Comparison of ENCODE assay signal across 8 cellular contexts in the genomic region with DNA sequence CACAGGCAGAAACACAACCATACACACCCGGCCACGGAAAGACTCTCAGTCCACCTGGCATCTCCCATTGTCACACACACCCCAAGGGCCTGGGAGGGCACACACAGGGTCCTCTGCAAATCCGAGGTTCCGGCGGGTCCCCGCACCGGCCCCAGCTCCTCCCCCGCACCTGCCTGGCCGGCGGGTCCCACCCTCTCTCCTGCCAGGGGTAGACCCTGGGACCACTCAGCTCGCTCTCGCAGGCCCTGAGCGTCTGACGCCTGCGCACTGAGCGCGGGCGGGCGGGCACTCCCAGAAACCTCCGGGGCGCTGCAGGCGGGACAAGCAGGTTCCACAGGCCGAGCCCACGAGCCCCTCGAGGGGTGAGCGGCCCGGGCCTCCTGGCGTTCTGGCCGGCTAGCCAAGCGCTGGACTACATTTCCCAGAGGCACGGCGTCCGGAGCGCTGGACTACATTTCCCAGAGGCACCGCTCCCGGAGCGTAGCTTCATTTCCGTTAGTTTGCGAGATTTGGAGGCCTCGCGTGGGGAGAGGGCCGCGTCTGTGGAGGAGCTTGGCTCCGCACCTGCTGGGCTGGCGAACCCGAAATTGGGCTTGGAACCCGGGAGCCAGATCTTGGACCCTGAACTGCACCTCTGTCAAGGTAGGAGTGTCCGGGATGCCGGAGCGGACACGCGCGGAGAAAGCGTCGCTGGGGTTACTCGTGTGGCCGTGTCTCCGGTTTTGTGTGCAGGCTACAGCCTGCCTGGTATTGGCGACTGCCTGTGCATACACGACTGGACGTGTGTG. TPM values are rescaled to one million over a fixed set of nuclear protein-coding genes. Genes with fewer than 3 reads are reported as not detected.
DNase-seq lines count a peak whose midpoint lies in the region; ATAC-seq and TF ChIP-seq lines count a peak whose summit lies in the region.

Gene ZNF420 (plus strand): TSS at position 505 of the 788 bp plus-strand sequence. CDS start 10,686 bp downstream, outside the sequence.

- peaks cover 9% of the 10 kb centered on the region for H3K36me3 ChIP-seq in PC-3 (ENCODE audit: low read depth, low read length)

- no peak for TF ChIP-seq CTCF in PC-3 (conservative IDR thresholded peaks at IDR 0.05; ENCODE audit: low read depth, low read length)

- peaks cover 20% of the 10 kb centered on the region for H3K79me2 ChIP-seq in PC-3 (ENCODE audit: low read length)

- no peaks in the 10 kb centered on the region for H3K4me1 ChIP-seq in PC-3 (ENCODE audit: insufficient read depth, low read length)

- H3K4me3 ChIP-seq in PC-3 (ENCODE audit: low read length): peak within 1 kb of the TSS; percentile 86

- no peak for TF ChIP-seq EP300 in Ishikawa (IDR thresholded peaks at IDR 0.05; ENCODE audit: borderline replicate concordance)

- H3K27me3 ChIP-seq in PC-3 (ENCODE audit: low read length): no peaks in the 10 kb centered on the region

- TF ChIP-seq RAD21 in Ishikawa (IDR thresholded peaks at IDR 0.05; ENCODE audit: low read depth): no peak

- peak within 1 kb of the TSS; percentile 93 for H2AFZ ChIP-seq in PC-3 (ENCODE audit: low read length)

- peak; percentile 95 for ATAC-seq in GM21529 (IDR thresholded peaks at IDR 0.05; ENCODE audit: unreplicated experiment)
- peak; percentile 95 for ATAC-seq in PC-3

- no peaks in the 10 kb centered on the region for H4K20me1 ChIP-seq in PC-3 (ENCODE audit: low read length)

- intact Hi-C loops in PC-3 (cut with micrococcal nuclease): no loop called here

- peak within 1 kb of the TSS; percentile 76 for H3K9ac ChIP-seq in PC-3 (ENCODE audit: low read length)

- H3F3A ChIP-seq in PC-3 (ENCODE audit: low read length, unreplicated experiment): no peaks in the 10 kb centered on the region

- DNase-seq in DMS114 treated with DMSO at 0.1 percent for 48 hours (lab: John Stamatoyannopoulos, UW; ENCODE audit: unreplicated experiment) (peak; percentile 94), PC-3 (peak; percentile 84), erythroblast (lab: John Stamatoyannopoulos, UW) (peak; percentile 91 to 93), mucosa of gallbladder (ENCODE audit: low spot score) (peak; percentile 96)
- peak; percentile 86 for DNase-seq in activated T-cell treated with anti-CD3 and anti-CD28 coated beads, Interleukin-2, amount 50 U/mL, for 1 hour
- DNase-seq in stimulated activated CD8-positive, alpha-beta memory T cell treated with anti-CD3 and anti-CD28 coated beads, Interleukin-4, amount 100 ng/mL, for 24 hours (ENCODE audit: low read depth): peak; percentile 83

- peak within 1 kb of the TSS; percentile 81 for H3K4me2 ChIP-seq in PC-3 (ENCODE audit: low read length)

- no peak within 1 kb of the TSS for H3K27ac ChIP-seq in PC-3 (ENCODE audit: low read length)

- POLR2A ChIA-PET in PC-3 (lab: Charles Lee; ENCODE audit: unreplicated experiment): interaction anchor here (0.6 kb wide), 1 partner anchor 228 kb away, joined by 3 read pairs; no protein-coding TSS in a partner anchor

- peaks cover 12% of the 10 kb centered on the region; the same call in 1 of the 2 replicates for H3K9me3 ChIP-seq in PC-3 (ENCODE audit: low read length)

- TF ChIP-seq POLR2A in erythroblast (IDR thresholded peaks at IDR 0.05; ENCODE audit: low read length): peak; percentile 60

- no TSS peak for BruUV-seq in PC-3 (replicated peaks; lab: Mats Ljungman, UMichigan)

- H3K9me2 ChIP-seq in PC-3 (replicated peaks; ENCODE audit: low read length): no peaks in the 10 kb centered on the region

- CTCF ChIA-PET in PC-3 (lab: Charles Lee): no interaction called here

TF ChIP-seq in Ishikawa, 13 proteins besides CTCF, POLR2A, EP300 and RAD21:
- TF ChIP-seq FOXM1 (IDR thresholded peaks at IDR 0.05; ENCODE audit: borderline replicate concordance, low read depth): no peak
- 0 out of 2 replicates have a peak, but pooled peaks have one; percentile 29 for TF ChIP-seq TAF1 (IDR thresholded peaks at IDR 0.05; ENCODE audit: low read depth)
- TF ChIP-seq MAX (IDR thresholded peaks at IDR 0.05): peak; percentile 86
- no peak for TF ChIP-seq TEAD4 (IDR thresholded peaks at IDR 0.05)
- TF ChIP-seq, protein P1, sequence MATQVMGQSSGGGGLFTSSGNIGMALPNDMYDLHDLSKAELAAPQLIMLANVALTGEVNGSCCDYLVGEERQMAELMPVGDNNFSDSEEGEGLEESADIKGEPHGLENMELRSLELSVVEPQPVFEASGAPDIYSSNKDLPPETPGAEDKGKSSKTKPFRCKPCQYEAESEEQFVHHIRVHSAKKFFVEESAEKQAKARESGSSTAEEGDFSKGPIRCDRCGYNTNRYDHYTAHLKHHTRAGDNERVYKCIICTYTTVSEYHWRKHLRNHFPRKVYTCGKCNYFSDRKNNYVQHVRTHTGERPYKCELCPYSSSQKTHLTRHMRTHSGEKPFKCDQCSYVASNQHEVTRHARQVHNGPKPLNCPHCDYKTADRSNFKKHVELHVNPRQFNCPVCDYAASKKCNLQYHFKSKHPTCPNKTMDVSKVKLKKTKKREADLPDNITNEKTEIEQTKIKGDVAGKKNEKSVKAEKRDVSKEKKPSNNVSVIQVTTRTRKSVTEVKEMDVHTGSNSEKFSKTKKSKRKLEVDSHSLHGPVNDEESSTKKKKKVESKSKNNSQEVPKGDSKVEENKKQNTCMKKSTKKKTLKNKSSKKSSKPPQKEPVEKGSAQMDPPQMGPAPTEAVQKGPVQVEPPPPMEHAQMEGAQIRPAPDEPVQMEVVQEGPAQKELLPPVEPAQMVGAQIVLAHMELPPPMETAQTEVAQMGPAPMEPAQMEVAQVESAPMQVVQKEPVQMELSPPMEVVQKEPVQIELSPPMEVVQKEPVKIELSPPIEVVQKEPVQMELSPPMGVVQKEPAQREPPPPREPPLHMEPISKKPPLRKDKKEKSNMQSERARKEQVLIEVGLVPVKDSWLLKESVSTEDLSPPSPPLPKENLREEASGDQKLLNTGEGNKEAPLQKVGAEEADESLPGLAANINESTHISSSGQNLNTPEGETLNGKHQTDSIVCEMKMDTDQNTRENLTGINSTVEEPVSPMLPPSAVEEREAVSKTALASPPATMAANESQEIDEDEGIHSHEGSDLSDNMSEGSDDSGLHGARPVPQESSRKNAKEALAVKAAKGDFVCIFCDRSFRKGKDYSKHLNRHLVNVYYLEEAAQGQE (IDR thresholded peaks at IDR 0.05; ENCODE audit: low read depth): no peak
- TF ChIP-seq ZBTB7A (IDR thresholded peaks at IDR 0.05; ENCODE audit: low read depth): peak; percentile 79
- TF ChIP-seq EGR1 (IDR thresholded peaks at IDR 0.05): no peak
- TF ChIP-seq CREB1 (IDR thresholded peaks at IDR 0.05; ENCODE audit: low read depth): 0 out of 2 replicates have a peak, but pooled peaks have one; percentile 28
- TF ChIP-seq NFIC (IDR thresholded peaks at IDR 0.05): no peak
- 0 out of 2 replicates have a peak, but pooled peaks have one; percentile 50 for TF ChIP-seq YY1 (IDR thresholded peaks at IDR 0.05; ENCODE audit: low read depth)
- peak; percentile 70 for TF ChIP-seq TCF12 (IDR thresholded peaks at IDR 0.05; ENCODE audit: low read depth)
- no peak for TF ChIP-seq CEBPB (IDR thresholded peaks at IDR 0.05)
- no peak for TF ChIP-seq USF1 (IDR thresholded peaks at IDR 0.05)
TF ChIP-seq in Ishikawa: peak in this region for 6.

RNA-seq across cellular contexts. Expression of gene ZNF420, which starts in this region (rescaled TPM):
- total RNA-seq in PC-3 (2014; rRNA removed): 2.3 and 3.8 TPM in 2 replicates
- total RNA-seq in mucosa of gallbladder: 13.8 TPM
